Comparison of ENCODE assay signal across 1 cellular context in genomic region chr7:100080895-100081534, GRCh38.
TF ChIP-seq lines count a peak whose summit lies in the region.

No MANE protein-coding gene starts in this region.

TF ChIP-seq in WTC11, 78 proteins besides CTCF, POLR2A, EP300 and RAD21 (continued from another document):
- TF ChIP-seq ATF3 (CRISPR knock-in tag; conservative IDR thresholded peaks at IDR 0.05) (no peak), NFATC4 (CRISPR knock-in tag; IDR thresholded peaks at IDR 0.05) (no peak), ZNF425 (CRISPR knock-in tag; conservative IDR thresholded peaks at IDR 0.05) (no peak), ZNF138 (CRISPR knock-in tag; conservative IDR thresholded peaks at IDR 0.05) (no peak), MLX (CRISPR knock-in tag; IDR thresholded peaks at IDR 0.05) (no peak), TCF7 (CRISPR knock-in tag; IDR thresholded peaks at IDR 0.05; ENCODE audit: low read depth) (no peak), MAX (CRISPR knock-in tag; IDR thresholded peaks at IDR 0.05) (no peak)
